In the genomic region with DNA sequence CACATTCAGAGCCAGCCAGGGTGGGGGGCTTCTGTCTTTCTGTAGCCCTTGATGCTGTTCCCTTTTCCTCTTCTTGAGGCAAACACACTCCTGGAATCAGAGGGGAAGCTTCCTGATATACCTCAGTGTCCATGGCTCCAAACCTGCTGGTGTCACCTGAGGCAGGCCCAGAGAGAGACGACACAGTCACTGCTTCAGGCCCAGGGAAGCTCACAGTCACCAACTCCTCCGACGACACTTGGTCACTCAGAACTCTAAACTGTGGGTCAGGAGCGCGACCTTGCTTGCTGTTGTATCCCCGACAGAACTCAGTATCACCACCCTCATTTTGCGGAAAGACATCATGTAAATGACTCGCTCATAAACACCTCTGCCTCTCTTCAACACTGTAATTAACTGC, we compare ENCODE assay signal across 9 cellular contexts. TPM values are rescaled to one million over a fixed set of nuclear protein-coding genes. Genes with fewer than 3 reads are reported as not detected.
A peak's percentile ranks its signal among the peaks of the same experiment; 100 is the strongest.
DNase-seq lines count a peak whose midpoint lies in the region; ATAC-seq and TF ChIP-seq lines count a peak whose summit lies in the region.
"Had no signal": no experiment of that assay in that cellular context is flagged by ENCODE, and none has a peak within 500 bp of the region (broad histone marks: within the 10 kb centered on the region; RNA-seq: fewer than 3 reads in every experiment).

No MANE protein-coding gene starts in this region.

- in situ Hi-C loops in astrocyte of the cerebellum (cut with HindIII; ENCODE audit: low sequenced_read_pairs) = no loop called here
- in situ Hi-C loops in ACHN (cut with HindIII; ENCODE audit: low pct_ligation_motif_present, low pct_unique_long_range_greater_than_20kb, low sequenced_read_pairs) = no loop called here

- peaks cover 28% of the 10 kb centered on the region for H3K36me3 Mint-ChIP-seq in activated naive CD4-positive, alpha-beta T cell treated with anti-CD3 and anti-CD28 coated beads for 36 hours (ENCODE audit: low read depth)

- CTCF ChIA-PET in activated naive CD4-positive, alpha-beta T cell treated with anti-CD3 and anti-CD28 coated beads for 36 hours (lab: Charles Lee) = interaction anchor here (0.9 to 1.8 kb wide), 5 partner anchors 18 to 268 kb away, joined by 3 to 5 read pairs (median 5); a partner anchor contains a TSS

- TF ChIP-seq CTCF in astrocyte of the cerebellum (IDR thresholded peaks at IDR 0.05; ENCODE audit: low read depth, low read length, missing control alignments) (no peak), right lobe of liver (IDR thresholded peaks at IDR 0.05) (no peak), upper lobe of left lung (IDR thresholded peaks at IDR 0.05) (no peak)

- peaks cover 0 to 22% (median 11%) of the 10 kb centered on the region in 4 donors for H3K36me3 ChIP-seq in right lobe of liver
- H3K36me3 ChIP-seq in upper lobe of left lung = peaks cover 14 to 30% (median 24%) of the 10 kb centered on the region in 4 donors

- TF ChIP-seq EP300 in upper lobe of left lung (IDR thresholded peaks at IDR 0.05) = no peak

- no peaks in the 10 kb centered on the region for H3K27me3 ChIP-seq in right lobe of liver
- H3K27me3 ChIP-seq in upper lobe of left lung = no peaks in the 10 kb centered on the region

- 69% methylated on average over 8 of the region's 8 CpGs for WGBS in right lobe of liver (ENCODE audit: insufficient coverage, low coverage, low lambda C conversion rate, missing lambda C conversion rate)
- WGBS in upper lobe of left lung, 2 donors = 81 to 88% methylated on average over 5 to 8 of the region's 8 CpGs

- TF ChIP-seq POLR2A in right lobe of liver (IDR thresholded peaks at IDR 0.05) (no peak), upper lobe of left lung (IDR thresholded peaks at IDR 0.05) (no peak)

- H3K4me1 ChIP-seq in right lobe of liver (peaks cover 0 to 10% (median 0%) of the 10 kb centered on the region in 4 donors), upper lobe of left lung (peaks cover 14 to 33% (median 22%) of the 10 kb centered on the region in 4 donors)

- intact Hi-C loops in activated naive CD4-positive, alpha-beta T cell treated with anti-CD3 and anti-CD28 coated beads for 36 hours (cut with micrococcal nuclease) = loop anchor here (1.0 to 10.0 kb wide), 3 partner anchors 35 to 372 kb away; a partner anchor contains a TSS
- intact Hi-C loops in right lobe of liver (cut with DNase I) = no loop called here

- H3K27ac ChIP-seq in right lobe of liver (no peak overlapping the region), upper lobe of left lung (peak overlapping the region in 2 of 4 donors; percentile 94 to 95)

- peaks cover 24% of the 10 kb centered on the region for H3K4me1 Mint-ChIP-seq in activated naive CD4-positive, alpha-beta T cell treated with anti-CD3 and anti-CD28 coated beads for 36 hours (ENCODE audit: low read depth)

- H3K27ac Mint-ChIP-seq in activated naive CD4-positive, alpha-beta T cell treated with anti-CD3 and anti-CD28 coated beads for 36 hours = peak overlapping the region; percentile 88

- no peaks in the 10 kb centered on the region for H3K27me3 Mint-ChIP-seq in activated naive CD4-positive, alpha-beta T cell treated with anti-CD3 and anti-CD28 coated beads for 36 hours (ENCODE audit: low read depth)

- no peaks in the 10 kb centered on the region for H3K9me3 Mint-ChIP-seq in activated naive CD4-positive, alpha-beta T cell treated with anti-CD3 and anti-CD28 coated beads for 36 hours

- no peak for DNase-seq in activated naive CD4-positive, alpha-beta T cell treated with anti-CD3 and anti-CD28 coated beads for 36 hours
- no peak for DNase-seq in activated naive CD4-positive, alpha-beta T cell (lab: John Stamatoyannopoulos, UW)
- no peak for DNase-seq in astrocyte of the cerebellum (ENCODE audit: low read depth)
- DNase-seq in right lobe of liver = no peak
- no peak for DNase-seq in upper lobe of left lung
- DNase-seq in ACHN = no peak
- DNase-seq: DMS 273 treated with DMSO at 0.1 percent for 48 hours had no signal

- peak overlapping the region; percentile 92 for H3K4me3 ChIP-seq in astrocyte of the cerebellum (ENCODE audit: low read depth, low read length)
- H3K4me3 ChIP-seq in right lobe of liver = peak overlapping the region; percentile 91 to 96 (median 91)
- H3K4me3 ChIP-seq in upper lobe of left lung = peak overlapping the region in 3 of 4 donors; percentile 80 to 96 (median 95)

- no peak for ATAC-seq in right lobe of liver
- no peak for ATAC-seq in upper lobe of left lung (ENCODE audit: low FRiP score in 2 of 2)
- no peak for ATAC-seq in HG02588 (IDR thresholded peaks at IDR 0.05; ENCODE audit: unreplicated experiment)
- no peak for ATAC-seq in HG03342 (IDR thresholded peaks at IDR 0.05; ENCODE audit: unreplicated experiment)

- peak overlapping the region; percentile 86 for H3K4me3 Mint-ChIP-seq in activated naive CD4-positive, alpha-beta T cell treated with anti-CD3 and anti-CD28 coated beads for 36 hours

- H3K9me3 ChIP-seq in right lobe of liver (no peaks in the 10 kb centered on the region), upper lobe of left lung (no peaks in the 10 kb centered on the region)

RNA-seq across cellular contexts. Expression of a gene that starts 1.1 kb away (rescaled TPM):
- 10 to 100 TPM; 48.7 to 55.1 TPM for total RNA-seq in activated naive CD4-positive, alpha-beta T cell treated with anti-CD3 and anti-CD28 coated beads for 36 hours
- total RNA-seq in right lobe of liver (100 to 1,000 TPM in 1 of 6 experiments, 10 to 100 TPM in 5; 26.3 to 159 (median 28.0) TPM), upper lobe of left lung (100 to 1,000 TPM in 3 of 6 donors, 10 to 100 TPM in 3; 58.6 to 256 (median 97.4) TPM)

RNA-seq across cellular contexts. Expression of a gene that starts 6.3 kb away (rescaled TPM):
- 10 to 100 TPM; 51.8 to 54.3 TPM for total RNA-seq in activated naive CD4-positive, alpha-beta T cell treated with anti-CD3 and anti-CD28 coated beads for 36 hours
- total RNA-seq in right lobe of liver = 1 to 10 TPM; 1.7 to 5.1 (median 3.0) TPM
- 10 to 100 TPM in 4 of 6 donors, 1 to 10 TPM in 2; 3.4 to 16.1 (median 11.1) TPM for total RNA-seq in upper lobe of left lung

RNA-seq across cellular contexts. Expression of a gene that starts 18.9 kb away (rescaled TPM):
- 10 to 100 TPM; 38.7 to 40.6 TPM for total RNA-seq in activated naive CD4-positive, alpha-beta T cell treated with anti-CD3 and anti-CD28 coated beads for 36 hours
- total RNA-seq in right lobe of liver (1 to 10 TPM; 3.5 to 8.0 (median 4.4) TPM), upper lobe of left lung (100 to 1,000 TPM in 1 of 6 donors, 10 to 100 TPM in 5; 20.8 to 109 (median 49.1) TPM)

RNA-seq across cellular contexts. Expression of a gene that starts 34.3 kb away (rescaled TPM):
- total RNA-seq in activated naive CD4-positive, alpha-beta T cell treated with anti-CD3 and anti-CD28 coated beads for 36 hours = 10 to 100 TPM; 20.2 to 20.7 TPM
- total RNA-seq in right lobe of liver (1 to 10 TPM; 1.7 to 2.7 (median 2.2) TPM), upper lobe of left lung (10 to 100 TPM; 16.4 to 51.3 (median 24.1) TPM)

RNA-seq across cellular contexts. Expression of a gene that starts 43.9 kb away (rescaled TPM):
- 10 to 100 TPM; 13.5 to 17.5 TPM for total RNA-seq in activated naive CD4-positive, alpha-beta T cell treated with anti-CD3 and anti-CD28 coated beads for 36 hours
- total RNA-seq in right lobe of liver (under 1 TPM in 1 of 6 experiments, not detected in 5; 0.87 TPM), upper lobe of left lung (10 to 100 TPM in 2 of 6 donors, 1 to 10 TPM in 4; 2.0 to 30.4 (median 5.8) TPM)
